In genomic region chr17:81094744-81095607, GRCh38 we compare ENCODE assay signal across 7 cellular contexts.
DNase-seq lines count a peak whose midpoint lies in the region; ATAC-seq and TF ChIP-seq lines count a peak whose summit lies in the region.

No MANE protein-coding gene starts in this region.

- DNase-seq in NCI-H82 treated with DMSO at 0.1 percent for 48 hours (lab: John Stamatoyannopoulos, UW; ENCODE audit: unreplicated experiment), result peak; percentile 46
- peak; percentile 98 for DNase-seq in activated CD8-positive, alpha-beta memory T cell treated with anti-CD3 and anti-CD28 coated beads, Interleukin-2, amount 50 U/mL, for 4 hours
- peak; percentile 42 for DNase-seq in endothelial cell (ENCODE audit: low spot score)
- DNase-seq in stimulated activated CD8-positive, alpha-beta memory T cell treated with anti-CD3 and anti-CD28 coated beads, Interleukin-2, amount 100 ng/mL, for 48 hours (ENCODE audit: low read depth in 2 of 2), result peak; percentile 82 to 87

- peaks cover 7% of the 10 kb centered on the region for H3K36me3 Mint-ChIP-seq in endothelial cell (ENCODE audit: low read depth, unreplicated experiment)

- H3K27ac Mint-ChIP-seq in endothelial cell (ENCODE audit: unreplicated experiment), result peak overlapping the region; percentile 64

- H3K9ac ChIP-seq in mucosa of stomach (ENCODE audit: low read length), result peak overlapping the region; percentile 50

- H3K9me3 Mint-ChIP-seq in endothelial cell (ENCODE audit: unreplicated experiment), result no peaks in the 10 kb centered on the region

- no peaks in the 10 kb centered on the region for H3K27me3 ChIP-seq in mucosa of stomach (ENCODE audit: control insufficient read depth, insufficient read depth, low read length)

- peaks cover 61% of the 10 kb centered on the region for H3K4me1 ChIP-seq in mucosa of stomach (ENCODE audit: control insufficient read depth, insufficient read depth, low read length)

- H3K4me1 Mint-ChIP-seq in endothelial cell (ENCODE audit: unreplicated experiment), result peaks cover 9% of the 10 kb centered on the region

- H3K27me3 Mint-ChIP-seq in endothelial cell (ENCODE audit: unreplicated experiment), result peaks cover 12% of the 10 kb centered on the region

- TF ChIP-seq CTCF in endothelial cell (IDR thresholded peaks at IDR 0.05; ENCODE audit: unreplicated experiment), result no peak

- ATAC-seq in HG03558 (IDR thresholded peaks at IDR 0.05; ENCODE audit: extremely low read depth, unreplicated experiment) (peak; percentile 61), GM21360 (IDR thresholded peaks at IDR 0.05; ENCODE audit: unreplicated experiment) (no peak)

- no peak overlapping the region for H3K4me3 ChIP-seq in mucosa of stomach (ENCODE audit: low read length)

- no peaks in the 10 kb centered on the region for H3K9me3 ChIP-seq in mucosa of stomach (ENCODE audit: control insufficient read depth, low read length)

- no peak overlapping the region for H3K4me3 Mint-ChIP-seq in endothelial cell (ENCODE audit: unreplicated experiment)

- H3K36me3 ChIP-seq in mucosa of stomach (ENCODE audit: control insufficient read depth, insufficient read depth, low read length), result peaks cover 4% of the 10 kb centered on the region

Comparison
In these comparisons a context has a peak if more than half of its experiments do, and no peak if none do; other contexts are left out.
1. DNase-seq: peak in every context shown above with its lines; median percentile 98 in activated CD8-positive, alpha-beta memory T cell treated with anti-CD3 and anti-CD28 coated beads, Interleukin-2, amount 50 U/mL, for 4 hours; 84 in stimulated activated CD8-positive, alpha-beta memory T cell treated with anti-CD3 and anti-CD28 coated beads, Interleukin-2, amount 100 ng/mL, for 48 hours; 46 in NCI-H82 treated with DMSO at 0.1 percent for 48 hours; 42 in endothelial cell.